In the genomic region with DNA sequence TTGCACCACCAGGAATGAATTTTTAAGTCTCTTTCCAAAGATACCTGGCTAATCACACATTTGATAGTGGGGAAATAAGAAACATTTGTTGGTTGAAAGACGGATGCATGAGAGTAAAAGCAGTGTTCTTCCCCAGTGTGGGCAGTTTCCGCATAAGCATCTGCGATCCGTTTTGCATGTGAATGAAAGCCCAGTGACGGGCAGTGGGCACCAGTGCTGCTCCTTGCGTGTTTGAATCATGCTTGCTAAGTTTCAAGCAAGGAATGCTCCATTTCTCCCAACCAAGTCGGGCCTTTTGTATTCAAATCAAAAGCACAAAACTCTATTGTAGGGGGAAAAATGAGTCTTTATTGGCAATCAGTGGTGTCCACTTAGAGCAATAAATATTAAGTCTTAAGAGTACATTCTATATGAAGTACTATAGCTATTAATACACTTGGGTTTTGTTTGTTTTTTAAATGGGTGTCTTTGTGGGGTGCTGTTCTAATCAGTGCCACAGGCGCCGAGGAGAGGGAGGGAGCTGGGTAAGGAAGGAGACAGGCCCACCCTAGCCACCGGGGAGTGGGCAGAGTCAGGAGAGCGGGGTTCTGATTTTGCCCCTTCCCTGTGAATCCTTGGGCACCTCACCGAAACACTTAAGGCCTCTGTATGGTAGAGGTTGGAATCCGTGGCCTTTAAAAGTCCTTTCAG, we compare ENCODE assay signal across 9 cellular contexts. TPM values are rescaled to one million over a fixed set of nuclear protein-coding genes. Genes with fewer than 3 reads are reported as not detected.
DNase-seq lines count a peak whose midpoint lies in the region.
"Had no signal": no experiment of that assay in that cellular context is flagged by ENCODE, and none has a peak within 500 bp of the region (broad histone marks: within the 10 kb centered on the region; RNA-seq: fewer than 3 reads in every experiment).

No MANE protein-coding gene starts in this region.

- no peaks in the 10 kb centered on the region for H3K36me3 Mint-ChIP-seq in activated naive CD8-positive, alpha-beta T cell treated with anti-CD3 and anti-CD28 coated beads for 36 hours

- H3K9me3 Mint-ChIP-seq in activated naive CD8-positive, alpha-beta T cell treated with anti-CD3 and anti-CD28 coated beads for 36 hours: no peaks in the 10 kb centered on the region

- H3K27ac ChIP-seq in skin epidermis: peak overlapping the region in 20 of 21 experiments; percentile 79 to 96 (median 90)
- H3K27ac ChIP-seq: 22Rv1 had no signal

- DNase-seq in NCI-H2227 (lab: John Stamatoyannopoulos, UW; ENCODE audit: unreplicated experiment) (peak; percentile 8), NCI-H2227 treated with DMSO at 0.1 percent for 48 hours (lab: John Stamatoyannopoulos, UW) (no peak), DMS53 treated with DMSO at 0.1 percent for 48 hours (lab: John Stamatoyannopoulos, UW; ENCODE audit: unreplicated experiment) (no peak), 8988T (no peak), NCI-H1105 treated with DMSO at 0.1 percent for 48 hours (lab: John Stamatoyannopoulos, UW) (no peak)
- no peak for DNase-seq in activated naive CD8-positive, alpha-beta T cell treated with anti-CD3 and anti-CD28 coated beads for 36 hours

- peak overlapping the region; percentile 60 for H3K27ac Mint-ChIP-seq in activated naive CD8-positive, alpha-beta T cell treated with anti-CD3 and anti-CD28 coated beads for 36 hours

- H3K4me1 Mint-ChIP-seq in activated naive CD8-positive, alpha-beta T cell treated with anti-CD3 and anti-CD28 coated beads for 36 hours: peaks cover 2% of the 10 kb centered on the region

- H3K4me3 ChIP-seq in iPS-11a (ENCODE audit: low read depth, low read length): peak overlapping the region; percentile 60
- peak overlapping the region in 6 of 7 experiments; percentile 53 to 76 (median 66) for H3K4me3 ChIP-seq in skin epidermis

- peak overlapping the region; percentile 77 for H3K4me3 Mint-ChIP-seq in activated naive CD8-positive, alpha-beta T cell treated with anti-CD3 and anti-CD28 coated beads for 36 hours

- peaks cover 9% of the 10 kb centered on the region for H3K27me3 Mint-ChIP-seq in activated naive CD8-positive, alpha-beta T cell treated with anti-CD3 and anti-CD28 coated beads for 36 hours

RNA-seq across cellular contexts. Expression of gene PTGFRN, which starts 0.8 kb away (rescaled TPM):
- total RNA-seq in activated naive CD8-positive, alpha-beta T cell treated with anti-CD3 and anti-CD28 coated beads for 36 hours: 1 to 10 TPM; 8.7 to 9.4 TPM
